Comparison of ENCODE assay signal across 13 cellular contexts in the genomic region with DNA sequence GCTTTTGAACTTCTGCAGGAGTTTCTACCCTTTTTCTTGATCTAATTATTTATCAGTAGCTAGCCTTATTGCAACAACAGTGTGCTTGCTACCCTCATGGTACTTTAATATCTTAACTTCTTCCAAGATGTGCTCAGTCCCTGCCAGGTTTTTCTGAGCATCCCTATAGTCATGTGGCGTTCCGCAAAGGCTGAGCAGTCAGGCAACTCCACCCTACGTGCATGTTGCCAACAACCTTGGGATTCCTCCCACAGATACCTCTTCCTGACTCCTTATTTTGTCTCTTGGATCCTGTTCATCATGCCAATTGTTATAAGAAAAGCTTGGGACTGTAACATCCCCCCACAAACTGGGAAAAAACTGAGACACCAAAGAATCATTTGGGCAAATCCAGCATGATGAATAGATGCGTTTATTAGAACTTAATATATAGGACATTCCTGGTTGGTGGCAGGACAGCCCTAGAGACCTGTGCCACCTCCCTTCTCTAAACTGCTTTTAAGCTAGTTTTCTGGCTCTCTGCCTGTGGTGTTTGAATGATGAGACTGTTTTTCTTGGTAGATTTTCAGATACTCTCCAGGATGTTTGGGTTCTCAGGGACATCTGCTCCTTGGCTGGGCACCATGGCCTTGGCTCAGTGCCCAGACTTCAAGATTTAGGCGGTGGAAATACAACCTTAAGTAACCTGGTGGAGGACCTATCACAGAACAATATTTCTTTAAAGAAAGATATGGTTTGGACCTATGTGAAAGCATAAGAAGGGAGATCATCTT. TPM values are rescaled to one million over a fixed set of nuclear protein-coding genes. Genes with fewer than 3 reads are reported as not detected.
DNase-seq lines count a peak whose midpoint lies in the region; ATAC-seq and TF ChIP-seq lines count a peak whose summit lies in the region.
"Had no signal": no experiment of that assay in that cellular context is flagged by ENCODE, and none has a peak within 500 bp of the region (broad histone marks: within the 10 kb centered on the region; RNA-seq: fewer than 3 reads in every experiment).

No MANE protein-coding gene starts in this region.

- peak; percentile 24 to 54 for ATAC-seq in right cardiac atrium
- ATAC-seq in GM18868 (IDR thresholded peaks at IDR 0.05; ENCODE audit: unreplicated experiment): no peak
- ATAC-seq in HG02798 (IDR thresholded peaks at IDR 0.05; ENCODE audit: poor library complexity, unreplicated experiment): no peak

- intact Hi-C loops in right cardiac atrium (cut with DNase I) (no loop called here), cardiac septum (cut with DNase I) (no loop called here)

- H3K4me3 ChIP-seq in right cardiac atrium (ENCODE audit: low read length): no peak overlapping the region
- no peak overlapping the region for H3K4me3 ChIP-seq in fibroblast of pulmonary artery (replicated peaks; ENCODE audit: low read depth, low read length)
- H3K4me3 ChIP-seq: right atrium auricular region had no signal

- no peaks in the 10 kb centered on the region for H3K9me3 ChIP-seq in right cardiac atrium (ENCODE audit: control insufficient read depth, low read length)

- H3K4me1 ChIP-seq in right cardiac atrium (ENCODE audit: control insufficient read depth, insufficient read depth, low read length): no peaks in the 10 kb centered on the region
- H3K4me1 ChIP-seq: right atrium auricular region had no signal

- TF ChIP-seq CTCF in fibroblast of pulmonary artery (IDR thresholded peaks at IDR 0.05; ENCODE audit: low read length, missing control alignments): no peak

- 43% methylated on average over 5 of the region's 5 CpGs for WGBS in right cardiac atrium

- no peaks in the 10 kb centered on the region for H3K27me3 ChIP-seq in right cardiac atrium (ENCODE audit: control insufficient read depth, insufficient read depth)
- H3K27me3 ChIP-seq: right atrium auricular region had no signal

- H3K27ac ChIP-seq in right cardiac atrium (ENCODE audit: low read length): no peak overlapping the region
- H3K27ac ChIP-seq: right atrium auricular region had no signal

- DNase-seq in right cardiac atrium (peak in 1 of 3 donors; percentile 72), cardiac septum (ENCODE audit: low spot score) (no peak), OCI-M1 (lab: John Stamatoyannopoulos, UW) (peak; percentile 59), fibroblast of pulmonary artery (ENCODE audit: low read depth) (peak; percentile 51), NCI-H748 treated with DMSO at 0.1 percent for 48 hours (lab: John Stamatoyannopoulos, UW) (no peak)
- no peak for DNase-seq in activated CD4-positive, alpha-beta T cell treated with anti-CD3 and anti-CD28 coated beads, Interleukin-2, amount 50 U/mL, for 1 hour
- DNase-seq: activated T-cell treated with anti-CD3 and anti-CD28 coated beads for 4 hours, aorta, endodermal cell, NCI-H1436 treated with DMSO at 0.1 percent for 48 hours had no signal

RNA-seq across cellular contexts. Expression of gene KCTD3, which starts 27.1 kb away (rescaled TPM):
- total RNA-seq in right cardiac atrium: 10 to 100 TPM; 16.7 to 19.4 (median 17.4) TPM
- polyA plus RNA-seq in right cardiac atrium: 11.7 TPM
- 15.7 TPM for total RNA-seq in cardiac septum

Comparison
In these comparisons a context has a peak if more than half of its experiments do, and no peak if none do; other contexts are left out.
1. ATAC-seq: peak in right cardiac atrium (2 of 2); none in GM18868 (single experiment) and HG02798 (single experiment).
2. DNase-seq: peak in OCI-M1 (single experiment) and fibroblast of pulmonary artery (single experiment); none in cardiac septum (single experiment), NCI-H748 treated with DMSO at 0.1 percent for 48 hours (single experiment) and activated CD4-positive, alpha-beta T cell treated with anti-CD3 and anti-CD28 coated beads, Interleukin-2, amount 50 U/mL, for 1 hour (single experiment).